Comparison of ENCODE assay signal across 18 cellular contexts in the genomic region with DNA sequence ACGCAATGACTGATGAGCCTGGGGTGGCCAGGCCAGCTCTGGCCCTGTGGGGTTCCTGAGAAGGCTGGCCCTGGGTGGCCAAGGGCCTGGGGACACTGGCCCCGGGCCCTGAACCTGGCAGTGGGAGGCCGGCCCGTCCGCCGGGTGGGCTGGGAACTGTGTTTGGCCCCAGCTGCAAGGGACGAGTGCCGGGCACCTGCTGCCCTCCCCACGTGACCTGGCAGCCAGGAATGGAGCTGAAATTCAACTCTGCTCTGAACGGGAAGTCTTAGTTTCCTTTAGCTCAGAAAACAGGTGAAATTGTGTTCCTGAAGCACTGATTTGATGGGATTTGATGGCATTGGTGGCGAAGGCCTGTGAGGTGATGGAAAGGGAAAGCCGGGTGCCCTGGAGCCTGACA. TPM values are rescaled to one million over a fixed set of nuclear protein-coding genes. Genes with fewer than 3 reads are reported as not detected.
DNase-seq lines count a peak whose midpoint lies in the region; ATAC-seq and TF ChIP-seq lines count a peak whose summit lies in the region.
"Had no signal": no experiment of that assay in that cellular context is flagged by ENCODE, and none has a peak within 500 bp of the region (broad histone marks: within the 10 kb centered on the region; RNA-seq: fewer than 3 reads in every experiment).

No MANE protein-coding gene starts in this region.

- peaks cover 14% of the 10 kb centered on the region for H3K27me3 Mint-ChIP-seq in activated CD8-positive, alpha-beta memory T cell treated with anti-CD3 and anti-CD28 coated beads, Interleukin-2, amount 10 ng/mL, durations not matched to agents 7 days and 5 days
- H3K27me3 Mint-ChIP-seq: CD4-positive, CD25-positive, alpha-beta regulatory T cell had no signal

- H3K4me1 Mint-ChIP-seq in activated CD8-positive, alpha-beta memory T cell treated with anti-CD3 and anti-CD28 coated beads, Interleukin-2, amount 10 ng/mL, durations not matched to agents 7 days and 5 days = peaks cover 6% of the 10 kb centered on the region

- POLR2A ChIA-PET in PC-3 (lab: Charles Lee; ENCODE audit: unreplicated experiment) = no interaction called here

- H3K36me3 Mint-ChIP-seq in activated CD8-positive, alpha-beta memory T cell treated with anti-CD3 and anti-CD28 coated beads, Interleukin-2, amount 10 ng/mL, durations not matched to agents 7 days and 5 days = no peaks in the 10 kb centered on the region
- H3K36me3 Mint-ChIP-seq: activated naive CD8-positive, alpha-beta T cell treated with anti-CD3 and anti-CD28 coated beads for 36 hours; CD4-positive, CD25-positive, alpha-beta regulatory T cell had no signal

- no peaks in the 10 kb centered on the region for H3F3A ChIP-seq in PC-3 (ENCODE audit: low read length, unreplicated experiment)

- no peak for TF ChIP-seq CTCF in PC-3 (conservative IDR thresholded peaks at IDR 0.05; ENCODE audit: low read depth, low read length)
- no peak for TF ChIP-seq CTCF in hepatocyte (IDR thresholded peaks at IDR 0.05; ENCODE audit: poor library complexity)

- ATAC-seq in PC-3 (peak; percentile 1), HG02840 (IDR thresholded peaks at IDR 0.05; ENCODE audit: low FRiP score, unreplicated experiment) (no peak)
- ATAC-seq in activated CD8-positive, alpha-beta memory T cell treated with anti-CD3 and anti-CD28 coated beads, Interleukin-2, amount 10 ng/mL, durations not matched to agents 7 days and 5 days = no peak

- CTCF ChIA-PET in PC-3 (lab: Charles Lee) = interaction anchor here (2.8 kb wide), 1 partner anchor 43 kb away, joined by 16 read pairs; no protein-coding TSS in a partner anchor
- CTCF ChIA-PET in activated CD8-positive, alpha-beta memory T cell treated with anti-CD3 and anti-CD28 coated beads, Interleukin-2, amount 10 ng/mL, durations not matched to agents 7 days and 5 days (lab: Charles Lee) = interaction anchor here (0.6 kb wide), 1 partner anchor 39 kb away, joined by 3 read pairs; no protein-coding TSS in a partner anchor

- peak overlapping the region; percentile 82 for H3K4me2 ChIP-seq in PC-3 (ENCODE audit: low read length)
- H3K4me2 ChIP-seq in hepatocyte = peak overlapping the region; percentile 87
- H3K4me2 ChIP-seq: SK-N-SH had no signal

- H3K79me2 ChIP-seq in PC-3 (ENCODE audit: low read length) (peaks cover 73% of the 10 kb centered on the region), hepatocyte (peaks cover 54% of the 10 kb centered on the region)

- peak overlapping the region; percentile 77 for H3K9ac ChIP-seq in PC-3 (ENCODE audit: low read length)
- H3K9ac ChIP-seq: SK-N-SH had no signal

- H3K27ac Mint-ChIP-seq in activated CD8-positive, alpha-beta memory T cell treated with anti-CD3 and anti-CD28 coated beads, Interleukin-2, amount 10 ng/mL, durations not matched to agents 7 days and 5 days = no peak overlapping the region
- H3K27ac Mint-ChIP-seq: activated naive CD8-positive, alpha-beta T cell treated with anti-CD3 and anti-CD28 coated beads for 36 hours; CD4-positive, CD25-positive, alpha-beta regulatory T cell had no signal

- H2AFZ ChIP-seq in PC-3 (ENCODE audit: low read length) = no peak overlapping the region
- H2AFZ ChIP-seq in hepatocyte = no peak overlapping the region

- peak overlapping the region; percentile 90 for H3K4me3 ChIP-seq in PC-3 (ENCODE audit: low read length)
- H3K4me3 ChIP-seq in hepatocyte = peak overlapping the region; percentile 20
- H3K4me3 ChIP-seq: esophagus muscularis mucosa, lung, ovary had no signal

- DNase-seq in DMS79 (lab: John Stamatoyannopoulos, UW) = peak; percentile 33
- DNase-seq in PC-3 = peak; percentile 46
- DNase-seq in hepatocyte (ENCODE audit: low spot score) = no peak
- DNase-seq in renal cortical epithelial cell (ENCODE audit: low read depth) = peak; percentile 37
- no peak for DNase-seq in activated CD8-positive, alpha-beta memory T cell treated with anti-CD3 and anti-CD28 coated beads, Interleukin-2, amount 10 ng/mL, durations not matched to agents 7 days and 5 days
- DNase-seq in AML-193 (lab: John Stamatoyannopoulos, UW) = no peak
- no peak for DNase-seq in SHP77 treated with DMSO at 0.1 percent for 48 hours (lab: John Stamatoyannopoulos, UW)
- DNase-seq: activated naive CD8-positive, alpha-beta T cell treated with anti-CD3 and anti-CD28 coated beads for 36 hours; CD4-positive, CD25-positive, alpha-beta regulatory T cell; central memory CD4-positive, alpha-beta T cell; Kasumi-1; ovary; SK-N-SH; stimulated activated CD4-positive, alpha-beta T cell treated with anti-CD3 and anti-CD28 coated beads, Interleukin-1b, Interleukin-23, amount 100 ng/mL, for 48 hours had no signal

- no TSS peak for BruUV-seq in PC-3 (replicated peaks; lab: Mats Ljungman, UMichigan)

- peaks cover 17% of the 10 kb centered on the region for H3K4me1 ChIP-seq in PC-3 (ENCODE audit: insufficient read depth, low read length)
- H3K4me1 ChIP-seq in hepatocyte (ENCODE audit: insufficient read depth) = peaks cover 12% of the 10 kb centered on the region

- no peaks in the 10 kb centered on the region; the same call in 1 of the 2 replicates for H3K36me3 ChIP-seq in PC-3 (ENCODE audit: low read depth, low read length)
- H3K36me3 ChIP-seq in hepatocyte (replicated peaks; ENCODE audit: insufficient read depth, low read depth) = no peaks in the 10 kb centered on the region
- H3K36me3 ChIP-seq: esophagus muscularis mucosa, ovary had no signal

- no peaks in the 10 kb centered on the region for H3K9me3 ChIP-seq in PC-3 (ENCODE audit: low read length)
- H3K9me3 ChIP-seq in hepatocyte (ENCODE audit: low read depth) = no peaks in the 10 kb centered on the region
- H3K9me3 ChIP-seq: esophagus muscularis mucosa, ovary, SK-N-SH had no signal

- intact Hi-C loops in PC-3 (cut with micrococcal nuclease) = loop anchor here (2.0 kb wide), 2 partner anchors 43 to 65 kb away; no protein-coding TSS in a partner anchor

- H3K4me3 Mint-ChIP-seq in activated CD8-positive, alpha-beta memory T cell treated with anti-CD3 and anti-CD28 coated beads, Interleukin-2, amount 10 ng/mL, durations not matched to agents 7 days and 5 days = no peak overlapping the region
- H3K4me3 Mint-ChIP-seq: activated naive CD8-positive, alpha-beta T cell treated with anti-CD3 and anti-CD28 coated beads for 36 hours; CD4-positive, CD25-positive, alpha-beta regulatory T cell had no signal

- H3K9me2 ChIP-seq in PC-3 (replicated peaks; ENCODE audit: low read length) (no peaks in the 10 kb centered on the region), hepatocyte (replicated peaks; ENCODE audit: insufficient read depth) (no peaks in the 10 kb centered on the region)
- H3K9me2 ChIP-seq: SK-N-SH had no signal

- no peaks in the 10 kb centered on the region for H3K9me3 Mint-ChIP-seq in activated CD8-positive, alpha-beta memory T cell treated with anti-CD3 and anti-CD28 coated beads, Interleukin-2, amount 10 ng/mL, durations not matched to agents 7 days and 5 days (ENCODE audit: low read depth)
- H3K9me3 Mint-ChIP-seq: activated naive CD8-positive, alpha-beta T cell treated with anti-CD3 and anti-CD28 coated beads for 36 hours; CD4-positive, CD25-positive, alpha-beta regulatory T cell had no signal

- H4K20me1 ChIP-seq in PC-3 (ENCODE audit: low read length) = peaks cover 42% of the 10 kb centered on the region
- peaks cover 43% of the 10 kb centered on the region for H4K20me1 ChIP-seq in hepatocyte (ENCODE audit: insufficient read depth, poor library complexity, severe bottlenecking)

- H3K27ac ChIP-seq in PC-3 (ENCODE audit: low read length) (peak overlapping the region; percentile 73), hepatocyte (peak overlapping the region; percentile 63)
- H3K27ac ChIP-seq: ovary had no signal

- 75% methylated on average over 12 of the region's 12 CpGs for WGBS in hepatocyte (ENCODE audit: low lambda C conversion rate, missing lambda C conversion rate)

- H3K27me3 ChIP-seq in PC-3 (ENCODE audit: low read length) (no peaks in the 10 kb centered on the region), hepatocyte (no peaks in the 10 kb centered on the region)
- H3K27me3 ChIP-seq: ovary had no signal

RNA-seq across cellular contexts. Expression of a gene that starts 8.2 kb away (rescaled TPM):
- total RNA-seq in PC-3 (2014; rRNA removed) (0.36 and 0.46 TPM in 2 replicates), hepatocyte (not detected in 2 replicates), renal cortical epithelial cell (0.15 TPM in 1 of 2 replicates, not detected in the other)
- 0.38 and 0.69 TPM in 2 replicates for polyA plus RNA-seq in hepatocyte
- total RNA-seq in activated CD8-positive, alpha-beta memory T cell treated with anti-CD3 and anti-CD28 coated beads, Interleukin-2, amount 10 ng/mL, durations not matched to agents 7 days and 5 days = not detected
- total RNA-seq: activated naive CD8-positive, alpha-beta T cell treated with anti-CD3 and anti-CD28 coated beads for 36 hours; CD4-positive, CD25-positive, alpha-beta regulatory T cell; G401 had no signal
- polyA plus RNA-seq: CD4-positive, CD25-positive, alpha-beta regulatory T cell; ovary; SK-N-SH had no signal

RNA-seq across cellular contexts. Expression of a gene that starts 40.9 kb away (rescaled TPM):
- total RNA-seq in PC-3 (2014; rRNA removed) (87.2 and 120 TPM in 2 replicates), hepatocyte (not detected in 2 replicates), renal cortical epithelial cell (0.50 TPM in 1 of 2 replicates, not detected in the other)
- 0.86 and 1.3 TPM in 2 replicates for polyA plus RNA-seq in hepatocyte
- total RNA-seq in activated CD8-positive, alpha-beta memory T cell treated with anti-CD3 and anti-CD28 coated beads, Interleukin-2, amount 10 ng/mL, durations not matched to agents 7 days and 5 days = 100 to 1,000 TPM in 1 of 2 experiments, 10 to 100 TPM in 1; 28.1 to 156 TPM
- total RNA-seq: G401 had no signal

RNA-seq across cellular contexts. Expression of a gene that starts 48.5 kb away (rescaled TPM):
- total RNA-seq in PC-3 (2014; rRNA removed) (0.11 and 0.17 TPM in 2 replicates), hepatocyte (0.28 TPM in 1 of 2 replicates, not detected in the other), renal cortical epithelial cell (not detected in 2 replicates)
- 0.34 TPM in 1 of 2 replicates, not detected in the other for polyA plus RNA-seq in hepatocyte
- total RNA-seq in activated CD8-positive, alpha-beta memory T cell treated with anti-CD3 and anti-CD28 coated beads, Interleukin-2, amount 10 ng/mL, durations not matched to agents 7 days and 5 days = 10 to 100 TPM in 1 of 2 experiments, 1 to 10 TPM in 1; 8.1 to 72.4 TPM
- total RNA-seq: G401 had no signal
- polyA plus RNA-seq: SK-N-SH had no signal

RNA-seq across cellular contexts. Expression of a gene that starts 49.6 kb away (rescaled TPM):
- total RNA-seq in PC-3 (2014; rRNA removed) (61.7 and 78.0 TPM in 2 replicates), hepatocyte (7.1 and 9.2 TPM in 2 replicates), renal cortical epithelial cell (8.7 and 9.8 TPM in 2 replicates)
- 21.7 and 25.1 TPM in 2 replicates for polyA plus RNA-seq in hepatocyte
- 10 to 100 TPM; 22.9 to 23.6 TPM for total RNA-seq in activated CD8-positive, alpha-beta memory T cell treated with anti-CD3 and anti-CD28 coated beads, Interleukin-2, amount 10 ng/mL, durations not matched to agents 7 days and 5 days

Comparison
In these comparisons a context has a peak if more than half of its experiments do, and no peak if none do; other contexts are left out.
1. DNase-seq: peak in DMS79 (single experiment), PC-3 (single experiment) and renal cortical epithelial cell (single experiment); none in hepatocyte (single experiment), activated CD8-positive, alpha-beta memory T cell treated with anti-CD3 and anti-CD28 coated beads, Interleukin-2, amount 10 ng/mL, durations not matched to agents 7 days and 5 days (single experiment), AML-193 (0 of 2) and SHP77 treated with DMSO at 0.1 percent for 48 hours (single experiment).
2. RNA of a gene that starts 40.9 kb away (total RNA-seq): 28.1 to 156 TPM in activated CD8-positive, alpha-beta memory T cell treated with anti-CD3 and anti-CD28 coated beads, Interleukin-2, amount 10 ng/mL, durations not matched to agents 7 days and 5 days and 87.2 to 120 TPM in PC-3; 0.50 TPM in renal cortical epithelial cell and not detected in hepatocyte; every median in the first group is over 10 times any median in the second.